In genomic region chr7:140638311-140638791, GRCh38 we compare ENCODE assay signal across 11 cellular contexts. TPM values are rescaled to one million over a fixed set of nuclear protein-coding genes. Genes with fewer than 3 reads are reported as not detected.
DNase-seq lines count a peak whose midpoint lies in the region; ATAC-seq and TF ChIP-seq lines count a peak whose summit lies in the region.
"Had no signal": no experiment of that assay in that cellular context is flagged by ENCODE, and none has a peak within 500 bp of the region (broad histone marks: within the 10 kb centered on the region; RNA-seq: fewer than 3 reads in every experiment).

No MANE protein-coding gene starts in this region.

- H3K27me3 ChIP-seq in kidney epithelial cell (ENCODE audit: control insufficient read depth, insufficient read depth, low read length) (peaks cover 2% of the 10 kb centered on the region), suprapubic skin (peaks cover 34% of the 10 kb centered on the region)
- H3K27me3 ChIP-seq: thyroid gland had no signal

- peak; percentile 23 for TF ChIP-seq CTCF in HFF-Myc (IDR thresholded peaks at IDR 0.05; ENCODE audit: low read depth, low read length, missing control alignments)
- TF ChIP-seq CTCF in choroid plexus epithelial cell (conservative IDR thresholded peaks at IDR 0.05; ENCODE audit: low read depth, low read length), result peak; percentile 63
- TF ChIP-seq CTCF in kidney epithelial cell (IDR thresholded peaks at IDR 0.05; ENCODE audit: insufficient read depth, low read length, poor library complexity, severe bottlenecking), result peak; percentile 26
- TF ChIP-seq CTCF in suprapubic skin (IDR thresholded peaks at IDR 0.05), result no peak

- TF ChIP-seq EP300 in suprapubic skin (IDR thresholded peaks at IDR 0.05), result no peak

- TF ChIP-seq POLR2A in suprapubic skin (IDR thresholded peaks at IDR 0.05), result no peak

- peaks cover 34% of the 10 kb centered on the region for H3K4me1 ChIP-seq in suprapubic skin

- 65% methylated on average over 5 of the region's 5 CpGs for WGBS in suprapubic skin

- H3K36me3 ChIP-seq in kidney epithelial cell (ENCODE audit: control insufficient read depth, insufficient read depth, low read length), result no peaks in the 10 kb centered on the region
- H3K36me3 ChIP-seq in suprapubic skin, result no peaks in the 10 kb centered on the region
- H3K36me3 ChIP-seq: thyroid gland had no signal

- H3K4me3 ChIP-seq in HFF-Myc (replicated peaks; ENCODE audit: low read depth, low read length) (no peak overlapping the region), choroid plexus epithelial cell (ENCODE audit: low read depth, low read length) (peak overlapping the region; percentile 18), kidney epithelial cell (ENCODE audit: low read depth, low read length) (no peak overlapping the region), suprapubic skin (no peak overlapping the region)
- H3K4me3 ChIP-seq: thyroid gland had no signal

- ATAC-seq in GM21786 (IDR thresholded peaks at IDR 0.05; ENCODE audit: unreplicated experiment), result no peak
- ATAC-seq in GM21619 (IDR thresholded peaks at IDR 0.05; ENCODE audit: unreplicated experiment), result no peak

- H3K27ac ChIP-seq in suprapubic skin, result peak overlapping the region; percentile 85

- H3K9me3 ChIP-seq in suprapubic skin, result no peaks in the 10 kb centered on the region
- H3K9me3 ChIP-seq: thyroid gland had no signal

- DNase-seq in HFF-Myc (ENCODE audit: extremely low read depth, low read depth) (no peak), choroid plexus epithelial cell (ENCODE audit: low read depth) (peak; percentile 86), kidney epithelial cell (ENCODE audit: low read depth) (no peak), suprapubic skin (ENCODE audit: low spot score in 2 of 2) (peak; percentile 78 to 84), superior temporal gyrus (ENCODE audit: extremely low spot score) (no peak)
- DNase-seq in stimulated activated CD4-positive, alpha-beta T cell treated with anti-CD3 and anti-CD28 coated beads, Interleukin-15, amount 100 ng/mL, for 24 hours, result no peak
- DNase-seq: activated naive CD8-positive, alpha-beta T cell treated with anti-CD3 and anti-CD28 coated beads, Interleukin-2, amount 10 ng/mL, durations not matched to agents 7 days and 5 days; NCI-H510A treated with DMSO at 0.1 percent for 48 hours; thyroid gland had no signal

RNA-seq across cellular contexts. Expression of gene DENND2A, which starts 2.3 kb away (rescaled TPM):
- total RNA-seq in kidney epithelial cell (11.2 and 14.8 TPM in 2 replicates), suprapubic skin (1 to 10 TPM in 3 of 4 donors, under 1 TPM in 1; 0.99 to 5.1 (median 2.2) TPM)
- total RNA-seq: activated naive CD8-positive, alpha-beta T cell treated with anti-CD3 and anti-CD28 coated beads, Interleukin-2, amount 10 ng/mL, durations not matched to agents 7 days and 5 days had no signal

RNA-seq across cellular contexts. Expression of gene ADCK2, which starts 34.4 kb away (rescaled TPM):
- total RNA-seq in kidney epithelial cell (40.3 and 40.9 TPM in 2 replicates), suprapubic skin (10 to 100 TPM; 41.2 to 65.9 (median 53.3) TPM)

RNA-seq across cellular contexts. Expression of gene NDUFB2, which starts 58.2 kb away (rescaled TPM):
- total RNA-seq in kidney epithelial cell (213 and 221 TPM in 2 replicates), suprapubic skin (100 to 1,000 TPM; 104 to 435 (median 229) TPM)

Comparison
In these comparisons a context has a peak if more than half of its experiments do, and no peak if none do; other contexts are left out.
1. DNase-seq: peak in choroid plexus epithelial cell (single experiment) and suprapubic skin (2 of 2); none in HFF-Myc (single experiment), kidney epithelial cell (single experiment), superior temporal gyrus (single experiment) and stimulated activated CD4-positive, alpha-beta T cell treated with anti-CD3 and anti-CD28 coated beads, Interleukin-15, amount 100 ng/mL, for 24 hours (single experiment).
2. CTCF ChIP-seq: peak in HFF-Myc (single experiment), choroid plexus epithelial cell (single experiment) and kidney epithelial cell (single experiment); none in suprapubic skin (0 of 2).